2 cellular contexts compared by ENCODE assay signal in the genomic region with DNA sequence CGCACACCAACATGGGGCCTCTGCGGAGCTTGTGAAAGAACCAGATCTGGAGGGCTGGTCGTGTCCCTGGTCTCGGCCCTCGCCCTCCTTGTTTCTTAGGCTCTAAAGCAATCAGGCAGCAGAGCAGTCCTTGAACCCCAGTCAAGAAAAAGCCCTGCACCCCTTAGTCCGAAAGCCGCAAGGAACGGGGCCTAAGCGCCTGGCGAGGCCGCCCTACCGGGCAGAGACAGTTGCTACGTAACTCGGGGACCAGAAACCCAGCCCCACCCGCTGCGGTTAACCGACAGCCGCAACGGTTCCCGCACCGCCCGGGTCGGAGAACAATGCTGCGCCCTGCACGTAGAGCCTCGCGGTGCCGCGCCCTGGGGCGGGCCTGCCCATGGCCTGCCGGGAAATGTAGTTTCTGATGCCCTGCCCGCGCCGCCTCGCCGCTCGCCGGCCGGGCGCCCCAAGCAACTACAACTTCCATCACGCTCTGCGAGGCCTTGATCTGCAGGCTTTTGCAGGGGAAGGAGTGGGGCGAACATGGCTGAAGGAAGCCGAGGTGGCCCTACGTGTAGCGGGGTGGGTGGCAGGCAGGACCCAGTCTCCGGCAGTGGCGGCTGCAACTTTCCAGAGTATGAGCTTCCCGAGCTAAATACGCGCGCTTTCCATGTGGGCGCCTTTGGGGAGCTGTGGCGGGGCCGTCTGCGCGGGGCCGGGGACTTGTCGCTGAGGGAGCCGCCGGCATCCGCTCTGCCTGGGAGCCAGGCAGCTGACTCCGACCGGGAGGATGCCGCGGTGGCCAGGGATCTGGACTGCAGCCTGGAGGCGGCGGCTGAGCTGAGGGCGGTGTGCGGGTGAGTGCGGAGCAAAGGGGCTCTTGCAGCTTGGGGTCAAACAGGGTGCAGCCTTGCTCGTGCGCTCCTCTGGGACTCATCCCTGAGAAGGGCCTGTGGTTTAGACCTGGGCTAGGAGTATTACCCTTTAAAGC.
A peak's percentile ranks its signal among the peaks of the same experiment; 100 is the strongest.
TF ChIP-seq lines count a peak whose summit lies in the region.

A gene (plus strand): TSS at position 522 of the 973 bp plus-strand sequence. CDS start 4 bp downstream, at position 526.

TF ChIP-seq in IMR-90, 13 proteins besides CTCF, POLR2A, EP300 and RAD21:
- TF ChIP-seq MAZ (IDR thresholded peaks at IDR 0.05; ENCODE audit: borderline replicate concordance, low read depth, low read length): peak; percentile 53; the same call in 1 of the 2 replicates
- no peak for TF ChIP-seq CHD1 (IDR thresholded peaks at IDR 0.05; ENCODE audit: low read depth, low read length)
- peak; percentile 70; the same call in 1 of the 2 replicates for TF ChIP-seq MXI1 (IDR thresholded peaks at IDR 0.05; ENCODE audit: borderline replicate concordance, low read depth, low read length)
- no peak for TF ChIP-seq SMC3 (IDR thresholded peaks at IDR 0.05; ENCODE audit: low read depth, low read length)
TF ChIP-seq in IMR-90: peak in this region for 2.

TF ChIP-seq in endothelial cell of umbilical vein, 7 proteins besides CTCF, POLR2A, EP300 and RAD21:
- TF ChIP-seq EZH2 (IDR thresholded peaks at IDR 0.05; ENCODE audit: borderline replicate concordance, low read depth, low read length, severe bottlenecking) (no peak), JUN (IDR thresholded peaks at IDR 0.05; ENCODE audit: borderline replicate concordance, insufficient read depth, insufficient read length, low read depth) (no peak), FOS (IDR thresholded peaks at IDR 0.05; ENCODE audit: borderline replicate concordance, insufficient read depth, low read length) (no peak), GATA2 (IDR thresholded peaks at IDR 0.05; ENCODE audit: insufficient read depth, insufficient read length, low read depth, low read length) (no peak), MYC (IDR thresholded peaks at IDR 0.05; ENCODE audit: low read depth, low read length) (no peak), POLR2AphosphoS5 (IDR thresholded peaks at IDR 0.05; ENCODE audit: insufficient read depth, low read depth, low read length) (peak; percentile 93)
- TF ChIP-seq, protein P1, sequence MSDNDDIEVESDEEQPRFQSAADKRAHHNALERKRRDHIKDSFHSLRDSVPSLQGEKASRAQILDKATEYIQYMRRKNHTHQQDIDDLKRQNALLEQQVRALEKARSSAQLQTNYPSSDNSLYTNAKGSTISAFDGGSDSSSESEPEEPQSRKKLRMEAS (IDR thresholded peaks at IDR 0.05; ENCODE audit: insufficient read depth, insufficient read length): peak; percentile 41
